ENCODE assay signal across 12 cellular contexts in genomic region chr19:6038634-6039405, GRCh38.
DNase-seq lines count a peak whose midpoint lies in the region; ATAC-seq and TF ChIP-seq lines count a peak whose summit lies in the region.
"Had no signal": no experiment of that assay in that cellular context is flagged by ENCODE, and none has a peak within 500 bp of the region (broad histone marks: within the 10 kb centered on the region; RNA-seq: fewer than 3 reads in every experiment).

No MANE protein-coding gene starts in this region.

- DNase-seq in activated CD4-positive, alpha-beta T cell treated with anti-CD3 and anti-CD28 coated beads for 36 hours: peak; percentile 79
- no peak for DNase-seq in activated CD4-positive, alpha-beta T cell treated with anti-CD3 and anti-CD28 coated beads for 1 hour
- peak; percentile 44 for DNase-seq in HCEC 1CT
- DNase-seq in T-helper 17 cell: no peak
- DNase-seq in natural killer cell: peak; percentile 2
- DNase-seq in DMS 273 (lab: John Stamatoyannopoulos, UW; ENCODE audit: unreplicated experiment): no peak
- DNase-seq in NCI-H2107 (lab: John Stamatoyannopoulos, UW): no peak
- DNase-seq in mucosa of gallbladder (ENCODE audit: low spot score): no peak
- DNase-seq: effector memory CD4-positive, alpha-beta T cell; mucosa of descending colon; stimulated activated naive CD4-positive, alpha-beta T cell treated with Interleukin-2 at 50 U/mL for 16 hours; T-helper 9 cell had no signal

- H3K4me1 Mint-ChIP-seq in activated CD4-positive, alpha-beta T cell treated with anti-CD3 and anti-CD28 coated beads for 36 hours: peaks cover 20% of the 10 kb centered on the region
- H3K4me1 Mint-ChIP-seq in T-helper 17 cell: peaks cover 6% of the 10 kb centered on the region
- no peaks in the 10 kb centered on the region for H3K4me1 Mint-ChIP-seq in natural killer cell

- H3K27ac Mint-ChIP-seq in activated CD4-positive, alpha-beta T cell treated with anti-CD3 and anti-CD28 coated beads for 36 hours: peak overlapping the region; percentile 82
- H3K27ac Mint-ChIP-seq in T-helper 17 cell (no peak overlapping the region), natural killer cell (no peak overlapping the region)

- peak; percentile 93 for ATAC-seq in activated CD4-positive, alpha-beta T cell treated with anti-CD3 and anti-CD28 coated beads for 36 hours
- peak; percentile 30 for ATAC-seq in T-helper 17 cell
- ATAC-seq in natural killer cell: no peak
- ATAC-seq: mucosa of descending colon had no signal

- POLR2A ChIA-PET in activated CD4-positive, alpha-beta T cell treated with anti-CD3 and anti-CD28 coated beads for 36 hours (lab: Charles Lee): no interaction called here

- H3K27me3 Mint-ChIP-seq in activated CD4-positive, alpha-beta T cell treated with anti-CD3 and anti-CD28 coated beads for 36 hours: no peaks in the 10 kb centered on the region
- no peaks in the 10 kb centered on the region for H3K27me3 Mint-ChIP-seq in T-helper 17 cell
- no peaks in the 10 kb centered on the region for H3K27me3 Mint-ChIP-seq in natural killer cell (ENCODE audit: low read depth in 2 of 2)

- CTCF ChIA-PET in activated CD4-positive, alpha-beta T cell treated with anti-CD3 and anti-CD28 coated beads for 36 hours (lab: Charles Lee): interaction anchor here (1.4 to 1.5 kb wide), 2 partner anchors 9 to 50 kb away, joined by 5 to 6 read pairs; no protein-coding TSS in a partner anchor

- H3K36me3 Mint-ChIP-seq in activated CD4-positive, alpha-beta T cell treated with anti-CD3 and anti-CD28 coated beads for 36 hours (ENCODE audit: low read depth): peaks cover 3% of the 10 kb centered on the region
- H3K36me3 Mint-ChIP-seq in T-helper 17 cell (ENCODE audit: low read depth) (no peaks in the 10 kb centered on the region), natural killer cell (no peaks in the 10 kb centered on the region)

- H3K4me3 Mint-ChIP-seq in activated CD4-positive, alpha-beta T cell treated with anti-CD3 and anti-CD28 coated beads for 36 hours: no peak overlapping the region
- H3K4me3 Mint-ChIP-seq in T-helper 17 cell: no peak overlapping the region
- H3K4me3 Mint-ChIP-seq in natural killer cell: no peak overlapping the region

- no peaks in the 10 kb centered on the region for H3K9me3 ChIP-seq in T-helper 17 cell (ENCODE audit: control insufficient read depth, low read length, poor library complexity, severe bottlenecking)
- H3K9me3 ChIP-seq: mucosa of descending colon had no signal

- no peak for TF ChIP-seq CTCF in natural killer cell (IDR thresholded peaks at IDR 0.05)

- H3K9me3 Mint-ChIP-seq in activated CD4-positive, alpha-beta T cell treated with anti-CD3 and anti-CD28 coated beads for 36 hours (ENCODE audit: low read depth): no peaks in the 10 kb centered on the region
- no peaks in the 10 kb centered on the region for H3K9me3 Mint-ChIP-seq in natural killer cell

- intact Hi-C loops in activated CD4-positive, alpha-beta T cell treated with anti-CD3 and anti-CD28 coated beads for 36 hours (cut with DNase I, micrococcal nuclease): no loop called here
- intact Hi-C loops in natural killer cell (cut with micrococcal nuclease): no loop called here

Comparison
In these comparisons a context has a peak if more than half of its experiments do, and no peak if none do; other contexts are left out.
1. DNase-seq: peak in activated CD4-positive, alpha-beta T cell treated with anti-CD3 and anti-CD28 coated beads for 36 hours (single experiment), HCEC 1CT (single experiment) and natural killer cell (single experiment); none in activated CD4-positive, alpha-beta T cell treated with anti-CD3 and anti-CD28 coated beads for 1 hour (single experiment), T-helper 17 cell (0 of 3), DMS 273 (single experiment), NCI-H2107 (single experiment) and mucosa of gallbladder (single experiment).
2. ATAC-seq: peak in activated CD4-positive, alpha-beta T cell treated with anti-CD3 and anti-CD28 coated beads for 36 hours (single experiment) and T-helper 17 cell (single experiment); none in natural killer cell (0 of 3).